ENCODE assay signal across 19 cellular contexts in genomic region chr1:100904528-100904927, GRCh38. TPM values are rescaled to one million over a fixed set of nuclear protein-coding genes. Genes with fewer than 3 reads are reported as not detected.
DNase-seq lines count a peak whose midpoint lies in the region; ATAC-seq and TF ChIP-seq lines count a peak whose summit lies in the region.
"Had no signal": no experiment of that assay in that cellular context is flagged by ENCODE, and none has a peak within 500 bp of the region (broad histone marks: within the 10 kb centered on the region; RNA-seq: fewer than 3 reads in every experiment).

No MANE protein-coding gene starts in this region.

- TF ChIP-seq CTCF in CD4-positive, alpha-beta T cell (IDR thresholded peaks at IDR 0.05) = no peak
- no peak for TF ChIP-seq CTCF in endothelial cell (IDR thresholded peaks at IDR 0.05; ENCODE audit: unreplicated experiment)

- H3K27me3 ChIP-seq in CD4-positive, alpha-beta T cell (ENCODE audit: control insufficient read depth, insufficient read depth, low read length) = no peaks in the 10 kb centered on the region
- H3K27me3 ChIP-seq: BLaER1 had no signal

- no peaks in the 10 kb centered on the region for H3K27me3 Mint-ChIP-seq in activated naive CD4-positive, alpha-beta T cell treated with anti-CD3 and anti-CD28 coated beads, Interleukin-2, amount 50 U/mL, for 24 hours
- no peaks in the 10 kb centered on the region for H3K27me3 Mint-ChIP-seq in activated naive CD4-positive, alpha-beta T cell treated with anti-CD3 and anti-CD28 coated beads for 36 hours (ENCODE audit: low read depth)
- H3K27me3 Mint-ChIP-seq in CD4-positive, alpha-beta T cell = no peaks in the 10 kb centered on the region
- no peaks in the 10 kb centered on the region for H3K27me3 Mint-ChIP-seq in central memory CD8-positive, alpha-beta T cell
- H3K27me3 Mint-ChIP-seq in endothelial cell (ENCODE audit: unreplicated experiment) = no peaks in the 10 kb centered on the region
- H3K27me3 Mint-ChIP-seq: B cell; CD4-positive, CD25-positive, alpha-beta regulatory T cell had no signal

- H3K36me3 Mint-ChIP-seq in activated naive CD4-positive, alpha-beta T cell treated with anti-CD3 and anti-CD28 coated beads, Interleukin-2, amount 50 U/mL, for 24 hours = peaks cover 40% of the 10 kb centered on the region
- H3K36me3 Mint-ChIP-seq in activated naive CD4-positive, alpha-beta T cell treated with anti-CD3 and anti-CD28 coated beads for 36 hours (ENCODE audit: low read depth) = peaks cover 50% of the 10 kb centered on the region
- H3K36me3 Mint-ChIP-seq in CD4-positive, alpha-beta T cell (ENCODE audit: low read depth) = peaks cover 91% of the 10 kb centered on the region
- peaks cover 49% of the 10 kb centered on the region for H3K36me3 Mint-ChIP-seq in central memory CD8-positive, alpha-beta T cell (ENCODE audit: insufficient read depth)
- peaks cover 42% of the 10 kb centered on the region for H3K36me3 Mint-ChIP-seq in endothelial cell (ENCODE audit: low read depth, unreplicated experiment)

- no peak for DNase-seq in activated naive CD4-positive, alpha-beta T cell treated with anti-CD3 and anti-CD28 coated beads for 36 hours
- DNase-seq in CD4-positive, alpha-beta T cell = no peak
- DNase-seq in central memory CD8-positive, alpha-beta T cell (ENCODE audit: low spot score in 2 of 2) = no peak
- no peak for DNase-seq in NCI-H510A (lab: John Stamatoyannopoulos, UW)
- no peak for DNase-seq in endothelial cell (ENCODE audit: low spot score)
- DNase-seq: Calu3; CD4-positive, CD25-positive, alpha-beta regulatory T cell; COR-L47; DMS53; DMS79 treated with DMSO at 0.1 percent for 48 hours; GF-D8; GOT3; HFFc6 had no signal

- POLR2A ChIA-PET in CD4-positive, alpha-beta T cell (lab: Charles Lee) = no interaction called here

- CTCF ChIA-PET in activated naive CD4-positive, alpha-beta T cell treated with anti-CD3 and anti-CD28 coated beads for 36 hours (lab: Charles Lee) = interaction anchor here (0.6 to 0.7 kb wide), 3 partner anchors 46 to 533 kb away, joined by 3 to 12 read pairs (median 3); no protein-coding TSS in a partner anchor
- CTCF ChIA-PET in CD4-positive, alpha-beta T cell (lab: Charles Lee) = no interaction called here

- H3K27ac ChIP-seq in CD4-positive, alpha-beta T cell (ENCODE audit: low read depth, low read length) = no peak overlapping the region
- H3K27ac ChIP-seq: 22Rv1, BLaER1, C4-2B had no signal

- intact Hi-C loops in activated naive CD4-positive, alpha-beta T cell treated with anti-CD3 and anti-CD28 coated beads for 36 hours (cut with micrococcal nuclease) = no loop called here
- intact Hi-C loops in CD4-positive, alpha-beta T cell (cut with DNase I, micrococcal nuclease) = loop anchor here in 1 of 2 experiments (5.0 kb wide), 1 partner anchor 458 kb away; no protein-coding TSS in a partner anchor

- H3K27ac Mint-ChIP-seq in activated naive CD4-positive, alpha-beta T cell treated with anti-CD3 and anti-CD28 coated beads, Interleukin-2, amount 50 U/mL, for 24 hours = peak overlapping the region; percentile 11
- no peak overlapping the region for H3K27ac Mint-ChIP-seq in activated naive CD4-positive, alpha-beta T cell treated with anti-CD3 and anti-CD28 coated beads for 36 hours
- peak overlapping the region; percentile 33 for H3K27ac Mint-ChIP-seq in CD4-positive, alpha-beta T cell
- peak overlapping the region; percentile 18 for H3K27ac Mint-ChIP-seq in central memory CD8-positive, alpha-beta T cell (ENCODE audit: low read depth)
- no peak overlapping the region for H3K27ac Mint-ChIP-seq in endothelial cell (ENCODE audit: unreplicated experiment)
- H3K27ac Mint-ChIP-seq: B cell, HFFc6 had no signal

- no peaks in the 10 kb centered on the region for H3K9me3 Mint-ChIP-seq in activated naive CD4-positive, alpha-beta T cell treated with anti-CD3 and anti-CD28 coated beads, Interleukin-2, amount 50 U/mL, for 24 hours
- H3K9me3 Mint-ChIP-seq in activated naive CD4-positive, alpha-beta T cell treated with anti-CD3 and anti-CD28 coated beads for 36 hours = peaks cover 4% of the 10 kb centered on the region
- H3K9me3 Mint-ChIP-seq in CD4-positive, alpha-beta T cell = no peaks in the 10 kb centered on the region
- no peaks in the 10 kb centered on the region for H3K9me3 Mint-ChIP-seq in central memory CD8-positive, alpha-beta T cell
- no peaks in the 10 kb centered on the region for H3K9me3 Mint-ChIP-seq in endothelial cell (ENCODE audit: unreplicated experiment)
- H3K9me3 Mint-ChIP-seq: HFFc6 had no signal

- peaks cover 87% of the 10 kb centered on the region for H3K4me1 Mint-ChIP-seq in activated naive CD4-positive, alpha-beta T cell treated with anti-CD3 and anti-CD28 coated beads, Interleukin-2, amount 50 U/mL, for 24 hours
- H3K4me1 Mint-ChIP-seq in activated naive CD4-positive, alpha-beta T cell treated with anti-CD3 and anti-CD28 coated beads for 36 hours (ENCODE audit: low read depth) = peaks cover 64% of the 10 kb centered on the region
- peaks cover 75% of the 10 kb centered on the region for H3K4me1 Mint-ChIP-seq in CD4-positive, alpha-beta T cell (ENCODE audit: low read depth)
- H3K4me1 Mint-ChIP-seq in central memory CD8-positive, alpha-beta T cell = peaks cover 50% of the 10 kb centered on the region
- peaks cover 19% of the 10 kb centered on the region for H3K4me1 Mint-ChIP-seq in endothelial cell (ENCODE audit: unreplicated experiment)
- H3K4me1 Mint-ChIP-seq: B cell had no signal

- peak overlapping the region; percentile 15 for H3K4me3 Mint-ChIP-seq in activated naive CD4-positive, alpha-beta T cell treated with anti-CD3 and anti-CD28 coated beads, Interleukin-2, amount 50 U/mL, for 24 hours
- no peak overlapping the region for H3K4me3 Mint-ChIP-seq in activated naive CD4-positive, alpha-beta T cell treated with anti-CD3 and anti-CD28 coated beads for 36 hours
- no peak overlapping the region for H3K4me3 Mint-ChIP-seq in CD4-positive, alpha-beta T cell
- H3K4me3 Mint-ChIP-seq in central memory CD8-positive, alpha-beta T cell = no peak overlapping the region
- H3K4me3 Mint-ChIP-seq in endothelial cell (ENCODE audit: unreplicated experiment) = no peak overlapping the region
- H3K4me3 Mint-ChIP-seq: B cell, HFFc6 had no signal

- no peaks in the 10 kb centered on the region for H3K9me3 ChIP-seq in CD4-positive, alpha-beta T cell (ENCODE audit: control insufficient read depth, low read length)
- H3K9me3 ChIP-seq: HAP-1 had no signal

- ATAC-seq in CD4-positive, alpha-beta T cell (ENCODE audit: poor library complexity) = no peak
- no peak for ATAC-seq in central memory CD8-positive, alpha-beta T cell (replicated peaks; ENCODE audit: extremely low read depth, poor library complexity, severe bottlenecking)

RNA-seq across cellular contexts. Expression of gene SLC30A7, which starts 8.6 kb away (rescaled TPM):
- total RNA-seq in activated naive CD4-positive, alpha-beta T cell treated with anti-CD3 and anti-CD28 coated beads for 36 hours = 10 to 100 TPM; 32.4 to 32.6 TPM
- 10 to 100 TPM; 21.6 to 21.7 TPM for total RNA-seq in CD4-positive, alpha-beta T cell
- total RNA-seq in endothelial cell (ENCODE audit: unreplicated experiment) = 33.2 TPM

RNA-seq across cellular contexts. Expression of gene EXTL2, which starts 9.9 kb away (rescaled TPM):
- 1 to 10 TPM; 3.1 to 3.3 TPM for total RNA-seq in activated naive CD4-positive, alpha-beta T cell treated with anti-CD3 and anti-CD28 coated beads for 36 hours
- total RNA-seq in CD4-positive, alpha-beta T cell = 1 to 10 TPM; 1.5 to 1.8 TPM
- total RNA-seq in endothelial cell (ENCODE audit: unreplicated experiment) = 31.5 TPM

Comparison
In these comparisons a context has a peak if more than half of its experiments do, and no peak if none do; other contexts are left out.
1. H3K27ac Mint-ChIP-seq: peak in activated naive CD4-positive, alpha-beta T cell treated with anti-CD3 and anti-CD28 coated beads, Interleukin-2, amount 50 U/mL, for 24 hours (single experiment), CD4-positive, alpha-beta T cell (single experiment) and central memory CD8-positive, alpha-beta T cell (single experiment); none in activated naive CD4-positive, alpha-beta T cell treated with anti-CD3 and anti-CD28 coated beads for 36 hours (single experiment) and endothelial cell (single experiment).